8 cellular contexts compared by ENCODE assay signal in genomic region chr13:20127263-20127562, GRCh38. TPM values are rescaled to one million over a fixed set of nuclear protein-coding genes. Genes with fewer than 3 reads are reported as not detected.
DNase-seq lines count a peak whose midpoint lies in the region; ATAC-seq, FAIRE-seq and TF ChIP-seq lines count a peak whose summit lies in the region.

No MANE protein-coding gene starts in this region.

- WGBS in adrenal gland, 4 donors = 22 to 43% (median 29%) methylated on average over 4 to 6 of the region's 6 CpGs
- WGBS in HepG2 (ENCODE audit: low lambda C conversion rate) = 0% methylated on average over 6 of the region's 6 CpGs

- POLR2A ChIA-PET in CD8-positive, alpha-beta memory T cell (lab: Charles Lee) = interaction anchor here (1.6 kb wide), 1 partner anchor 8 kb away, joined by 6 read pairs; no protein-coding TSS in a partner anchor
- POLR2A ChIA-PET in HepG2 (lab: Yijun Ruan, JAX) = interaction anchor here (0.7 to 1.5 kb wide), 4 partner anchors 9 to 55 kb away, joined by 3 to 7 read pairs (median 4); no protein-coding TSS in a partner anchor

- intact Hi-C loops in adrenal gland (cut with DNase I) = no loop called here
- intact Hi-C loops in HepG2 (cut with micrococcal nuclease; ENCODE audit: unreplicated experiment) = no loop called here
- intact Hi-C loops in upper lobe of right lung (cut with DNase I) = no loop called here

- no peak for DNase-seq in CD8-positive, alpha-beta memory T cell
- DNase-seq in adrenal gland (no peak), HepG2 (ENCODE audit: low spot score) (peak; percentile 9), upper lobe of right lung (no peak), NCI-H2081 (lab: John Stamatoyannopoulos, UW) (no peak)
- DNase-seq in activated CD4-positive, CD25-positive, alpha-beta regulatory T cell (lab: John Stamatoyannopoulos, UW) = no peak

- H3K36me3 Mint-ChIP-seq in CD8-positive, alpha-beta memory T cell = no peaks in the 10 kb centered on the region

- peaks cover 15% of the 10 kb centered on the region for H3K27me3 ChIP-seq in CD8-positive, alpha-beta memory T cell (ENCODE audit: insufficient read depth, low read length, poor library complexity, severe bottlenecking)
- no peaks in the 10 kb centered on the region for H3K27me3 ChIP-seq in adrenal gland
- H3K27me3 ChIP-seq in HepG2 (ENCODE audit: control insufficient read depth in 1 of 2, insufficient read depth in 2 of 2, low read length in 2 of 2) = no peaks in the 10 kb centered on the region
- H3K27me3 ChIP-seq in upper lobe of right lung = peaks cover 24% of the 10 kb centered on the region

- TF ChIP-seq EP300 in HepG2 (IDR thresholded peaks at IDR 0.05; ENCODE audit: low read depth in 2 of 2, low read length in 2 of 2) (no peak), HepG2 (CRISPR knock-in tag; IDR thresholded peaks at IDR 0.05; ENCODE audit: borderline replicate concordance) (no peak)

- no TSS peak for BruUV-seq in HepG2 (replicated peaks; lab: Mats Ljungman, UMichigan)

- H3K4me3 ChIP-seq in CD8-positive, alpha-beta memory T cell (ENCODE audit: low read length) = peak overlapping the region; percentile 63
- H3K4me3 ChIP-seq in adrenal gland = peak overlapping the region in 1 of 4 donors; percentile 77
- H3K4me3 ChIP-seq in HepG2 (replicated peaks in 1 of 3; ENCODE audit: insufficient read depth in 1 of 3, low read depth in 2 of 3, low read length in 3 of 3) = peak overlapping the region; percentile 74 to 83 (median 79); a peak in 5 of 6 replicates
- H3K4me3 ChIP-seq in upper lobe of right lung = peak overlapping the region; percentile 67

- in situ Hi-C loops in HepG2 (cut with HindIII; ENCODE audit: extremely low pct_ligation_motif_present, low pct_unique_long_range_greater_than_20kb) = no loop called here

- peaks cover 8% of the 10 kb centered on the region for H3K4me1 ChIP-seq in CD8-positive, alpha-beta memory T cell (ENCODE audit: insufficient read depth, low read length)
- peaks cover 11 to 13% of the 10 kb centered on the region in 2 donors for H3K4me1 ChIP-seq in adrenal gland (replicated peaks in 1 of 2)
- H3K4me1 ChIP-seq in HepG2 (ENCODE audit: insufficient read depth, low read length) = peaks cover 34% of the 10 kb centered on the region
- H3K4me1 ChIP-seq in upper lobe of right lung = peaks cover 9% of the 10 kb centered on the region

- no peaks in the 10 kb centered on the region for H3K36me3 ChIP-seq in CD8-positive, alpha-beta memory T cell (ENCODE audit: insufficient read depth, low read length)
- H3K36me3 ChIP-seq in adrenal gland (replicated peaks in 1 of 2) (no peaks in the 10 kb centered on the region), HepG2 (replicated peaks in 1 of 2; ENCODE audit: control insufficient read depth in 1 of 2, insufficient read depth in 2 of 2, low read length in 2 of 2) (no peaks in the 10 kb centered on the region), upper lobe of right lung (no peaks in the 10 kb centered on the region)

- H3K4me1 Mint-ChIP-seq in CD8-positive, alpha-beta memory T cell = peaks cover 4 to 6% (median 6%) of the 10 kb centered on the region in 3 donors

- H3K27ac Mint-ChIP-seq in CD8-positive, alpha-beta memory T cell = no peak overlapping the region

- H3K4me3 Mint-ChIP-seq in CD8-positive, alpha-beta memory T cell = peak overlapping the region; percentile 61 to 77 (median 69)

- peak overlapping the region; percentile 86 for H3K9ac ChIP-seq in HepG2 (ENCODE audit: insufficient read depth, low read depth, low read length)

- FAIRE-seq in HepG2 (lab: Jason Lieb, UNC) = no peak

- H4K20me1 ChIP-seq in HepG2 (ENCODE audit: insufficient read depth, low read length) = no peaks in the 10 kb centered on the region

- H3K27ac ChIP-seq in CD8-positive, alpha-beta memory T cell (ENCODE audit: low read depth, low read length) = no peak overlapping the region
- H3K27ac ChIP-seq in adrenal gland (peak overlapping the region in 4 of 5 donors; percentile 79 to 89 (median 84)), HepG2 (ENCODE audit: extremely low read length, insufficient read depth, low read length) (peak overlapping the region; percentile 96), upper lobe of right lung (peak overlapping the region; percentile 84)

- H3K27me3 Mint-ChIP-seq in CD8-positive, alpha-beta memory T cell = peaks cover 9 to 21% of the 10 kb centered on the region in 2 donors

- TF ChIP-seq RAD21 in HepG2 (CRISPR knock-in tag; IDR thresholded peaks at IDR 0.05) = no peak

- ATAC-seq in HG03066 (IDR thresholded peaks at IDR 0.05; ENCODE audit: low read depth, unreplicated experiment) = peak; percentile 14
- ATAC-seq in HepG2 = peak; percentile 12
- ATAC-seq in upper lobe of right lung = peak; percentile 46
- no peak for ATAC-seq in GM19455 (IDR thresholded peaks at IDR 0.05; ENCODE audit: unreplicated experiment)

- no peaks in the 10 kb centered on the region for H3K9me3 Mint-ChIP-seq in CD8-positive, alpha-beta memory T cell

- CTCF ChIA-PET in CD8-positive, alpha-beta memory T cell (lab: Charles Lee) = interaction anchor here (0.7 to 3.6 kb wide), 13 partner anchors 10 to 239 kb away, joined by 3 to 32 read pairs (median 3); partner anchors contain the start of gene GJA3
- CTCF ChIA-PET in HepG2 (lab: Yijun Ruan, JAX; ENCODE audit: low intra/inter-chr PET ratio, low total read pairs) = no interaction called here

- H3K79me2 ChIP-seq in HepG2 (ENCODE audit: insufficient read depth, low read length) = no peaks in the 10 kb centered on the region

- H3K9me3 ChIP-seq in CD8-positive, alpha-beta memory T cell (ENCODE audit: low read length) = no peaks in the 10 kb centered on the region
- no peaks in the 10 kb centered on the region for H3K9me3 ChIP-seq in adrenal gland (replicated peaks in 1 of 3)
- no peaks in the 10 kb centered on the region for H3K9me3 ChIP-seq in HepG2 (ENCODE audit: low read length)
- no peaks in the 10 kb centered on the region for H3K9me3 ChIP-seq in upper lobe of right lung

- no peak overlapping the region for H2AFZ ChIP-seq in HepG2 (ENCODE audit: low read length)

- TF ChIP-seq CTCF in adrenal gland (IDR thresholded peaks at IDR 0.05) (no peak), HepG2 (CRISPR knock-in tag; IDR thresholded peaks at IDR 0.05) (no peak), upper lobe of right lung (IDR thresholded peaks at IDR 0.05) (no peak)

- TF ChIP-seq POLR2A in adrenal gland (IDR thresholded peaks at IDR 0.05) (no peak), HepG2 (IDR thresholded peaks at IDR 0.05; ENCODE audit: insufficient read depth in 1 of 2, low read depth in 2 of 2, low read length in 2 of 2) (no peak)

- peak overlapping the region; percentile 88 for H3K4me2 ChIP-seq in HepG2 (ENCODE audit: low read depth, low read length)

RNA-seq across cellular contexts. Expression of gene GJA3, which starts 33.6 kb away (rescaled TPM):
- total RNA-seq in CD8-positive, alpha-beta memory T cell = 1 to 10 TPM in 1 of 2 experiments, under 1 TPM in 1; 0.85 to 1.0 TPM
- 0.09 TPM for polyA plus RNA-seq in CD8-positive, alpha-beta memory T cell
- total RNA-seq in adrenal gland (not detected), HepG2 (2016; rRNA removed; fragmentation: Illumina TruSeq; extraction: Trizol) (0.03 and 0.04 TPM in 2 replicates), upper lobe of right lung (not detected)
- polyA plus RNA-seq in adrenal gland (under 1 TPM in 1 of 3 donors, not detected in 2; under 0.01 TPM), HepG2 (2011; rRNA removed) (0.01 and 0.04 TPM in 2 replicates)
- total RNA-seq in HepG2 (2016; cell fraction: cytosol; rRNA removed; fragmentation: Illumina TruSeq; extraction: Trizol; ENCODE audit: low read depth) = under 0.01 TPM in 1 of 2 replicates, not detected in the other
- not detected in 2 replicates for total RNA-seq in HepG2 (2016; cell fraction: insoluble cytoplasmic fraction; rRNA removed; fragmentation: Illumina TruSeq; extraction: Trizol)
- total RNA-seq in HepG2 (2016; cell fraction: membrane; rRNA removed; fragmentation: Illumina TruSeq; extraction: Trizol) = not detected in 2 replicates
- not detected in 2 replicates for total RNA-seq in HepG2 (2016; cell fraction: nucleus; rRNA removed; fragmentation: Illumina TruSeq; extraction: Trizol)
- polyA plus RNA-seq in HepG2 (2011; cell fraction: cytosol; rRNA removed) = 0.01 TPM in 1 of 2 replicates, not detected in the other
- not detected in 2 replicates for polyA plus RNA-seq in HepG2 (2011; cell fraction: nucleus; rRNA removed)
- 0.04 TPM in 1 of 2 replicates, not detected in the other for polyA plus RNA-seq in HepG2 (2012)
- polyA plus RNA-seq in HepG2 (2016; cell fraction: cytosol; fragmentation: Illumina TruSeq; extraction: Trizol; ENCODE audit: low read depth) = not detected in 2 replicates
- not detected in 2 replicates for polyA plus RNA-seq in HepG2 (2016; cell fraction: insoluble cytoplasmic fraction; fragmentation: Illumina TruSeq; extraction: Trizol; ENCODE audit: low read depth)
- not detected in 2 replicates for polyA plus RNA-seq in HepG2 (2016; cell fraction: membrane; fragmentation: Illumina TruSeq; extraction: Trizol; ENCODE audit: low read depth)
- polyA plus RNA-seq in HepG2 (2016; cell fraction: nucleus; fragmentation: Illumina TruSeq; extraction: Trizol; ENCODE audit: insufficient read depth, low read depth) = not detected in 2 replicates
- polyA minus RNA-seq in HepG2 (2011; rRNA and poly(A)+ RNA removed; ENCODE audit: low replicate concordance) = 0.02 TPM in 1 of 2 replicates, not detected in the other
- polyA minus RNA-seq in HepG2 (2011; cell fraction: cytosol; rRNA and poly(A)+ RNA removed) = 0.10 TPM in 1 of 2 replicates, not detected in the other
- not detected in 2 replicates for polyA minus RNA-seq in HepG2 (2011; cell fraction: nucleus; rRNA and poly(A)+ RNA removed)
